1 cellular context compared by ENCODE assay signal in genomic region chr4:108045687-108046024, GRCh38.
TF ChIP-seq lines count a peak whose summit lies in the region.

No MANE protein-coding gene starts in this region.

TF ChIP-seq in IMR-90, 13 proteins besides CTCF, POLR2A, EP300 and RAD21 (continued from another document):
- TF ChIP-seq ELK1 (IDR thresholded peaks at IDR 0.05; ENCODE audit: borderline replicate concordance, low read depth, low read length) (no peak), RFX5 (IDR thresholded peaks at IDR 0.05; ENCODE audit: low read depth, low read length) (no peak), SMC3 (IDR thresholded peaks at IDR 0.05; ENCODE audit: low read depth, low read length) (no peak), RCOR1 (IDR thresholded peaks at IDR 0.05; ENCODE audit: insufficient replicate concordance, low read length) (no peak)
